Comparison of ENCODE assay signal across 25 cellular contexts in the genomic region with DNA sequence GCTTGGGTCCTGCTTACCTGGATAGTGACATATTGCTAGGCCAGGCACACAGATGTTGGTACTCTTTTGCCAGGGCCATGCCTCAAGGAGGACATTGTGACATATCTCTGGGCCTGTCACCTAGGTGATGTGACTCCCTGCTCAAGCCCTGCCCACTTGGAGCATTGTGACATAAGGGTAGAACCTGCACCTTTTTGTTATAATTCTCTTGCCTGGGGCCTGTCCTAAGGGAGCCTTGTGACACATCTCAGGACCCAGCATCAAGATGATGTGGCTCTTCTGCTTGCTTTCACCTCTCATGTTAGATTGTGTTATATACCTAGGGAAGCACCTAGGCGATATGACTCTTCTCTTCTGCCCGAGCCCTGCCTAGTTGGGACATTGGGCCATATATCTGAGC. TPM values are rescaled to one million over a fixed set of nuclear protein-coding genes. Genes with fewer than 3 reads are reported as not detected.
"Had no signal": no experiment of that assay in that cellular context is flagged by ENCODE, and none has a peak within 500 bp of the region (broad histone marks: within the 10 kb centered on the region; RNA-seq: fewer than 3 reads in every experiment).

No MANE protein-coding gene starts in this region.

- H3K4me1 ChIP-seq: colonic mucosa, esophagus muscularis mucosa, esophagus squamous epithelium, foreskin keratinocyte, gastrocnemius medialis, gastroesophageal sphincter, heart left ventricle, heart right ventricle had no signal

- H3K4me1 Mint-ChIP-seq: endodermal cell had no signal

- H3K4me3 Mint-ChIP-seq: dendritic cell treated with granulocyte-macrophage colony-stimulating factor and Interleukin-4, amounts not matched to agents 40 ng/mL and 50 ng/mL, for 4 days; effector memory CD8-positive, alpha-beta T cell; endodermal cell had no signal

- H3K27me3 ChIP-seq: colonic mucosa, dorsolateral prefrontal cortex, esophagus muscularis mucosa, esophagus squamous epithelium, foreskin keratinocyte, gastrocnemius medialis, gastroesophageal sphincter, heart left ventricle, heart right ventricle had no signal

- DNase-seq: colonic mucosa; cortex of kidney; dermis blood vessel endothelial cell; dorsolateral prefrontal cortex; effector CD4-positive, alpha-beta T cell; effector CD8-positive, alpha-beta T cell; effector memory CD4-positive, alpha-beta T cell; effector memory CD8-positive, alpha-beta T cell; endodermal cell; erythroblast; esophagus squamous epithelium; foreskin fibroblast; foreskin keratinocyte; foreskin melanocyte; gastrocnemius medialis; glutamatergic neuron; head of caudate nucleus; heart left ventricle; heart right ventricle had no signal

- H3K9me3 ChIP-seq: colonic mucosa, gastrocnemius medialis had no signal

- H3K36me3 ChIP-seq: colonic mucosa, esophagus muscularis mucosa, esophagus squamous epithelium, gastrocnemius medialis, gastroesophageal sphincter, heart left ventricle, heart right ventricle had no signal

- H3K27ac ChIP-seq: colonic mucosa, coronary artery, dorsolateral prefrontal cortex, epithelial cell of prostate, esophagus muscularis mucosa, esophagus squamous epithelium, foreskin keratinocyte, gastrocnemius medialis, gastroesophageal sphincter, heart left ventricle, heart right ventricle had no signal

- H3K27ac Mint-ChIP-seq: dendritic cell treated with granulocyte-macrophage colony-stimulating factor and Interleukin-4, amounts not matched to agents 40 ng/mL and 50 ng/mL, for 4 days; effector memory CD8-positive, alpha-beta T cell; endodermal cell had no signal

- H3K27me3 Mint-ChIP-seq: dendritic cell treated with granulocyte-macrophage colony-stimulating factor and Interleukin-4, amounts not matched to agents 40 ng/mL and 50 ng/mL, for 4 days; effector memory CD8-positive, alpha-beta T cell had no signal

- ATAC-seq: effector memory CD8-positive, alpha-beta T cell; esophagus mucosa; foreskin keratinocyte; gastrocnemius medialis; gastroesophageal sphincter; heart left ventricle; heart right ventricle had no signal

- H3K4me3 ChIP-seq: colonic mucosa, coronary artery, dorsolateral prefrontal cortex, esophagus muscularis mucosa, esophagus squamous epithelium, gastrocnemius medialis, gastroesophageal sphincter, heart left ventricle, heart right ventricle had no signal

RNA-seq across cellular contexts. Expression of gene ZNF736, which starts 57.4 kb away (rescaled TPM):
- total RNA-seq: endodermal cell had no signal
